Comparison of ENCODE assay signal across 1 cellular context in genomic region chr10:110815354-110816004, GRCh38.
TF ChIP-seq lines count a peak whose summit lies in the region.

No MANE protein-coding gene starts in this region.

TF ChIP-seq in H1, 55 proteins besides CTCF, POLR2A, EP300 and RAD21 (continued from another document):
- TF ChIP-seq SP2 (IDR thresholded peaks at IDR 0.05; ENCODE audit: low read length): no peak
- no peak for TF ChIP-seq CHD7 (IDR thresholded peaks at IDR 0.05; ENCODE audit: insufficient replicate concordance, low read length)
- no peak for TF ChIP-seq EZH2 (IDR thresholded peaks at IDR 0.05; ENCODE audit: low read depth, low read length, severe bottlenecking)
- TF ChIP-seq RXRA (IDR thresholded peaks at IDR 0.05; ENCODE audit: insufficient read depth, low read depth, low read length): no peak
- no peak for TF ChIP-seq ATF3 (IDR thresholded peaks at IDR 0.05; ENCODE audit: insufficient read depth, low read depth, low read length)
- no peak for TF ChIP-seq SP1 (IDR thresholded peaks at IDR 0.05; ENCODE audit: low read depth, low read length)
- TF ChIP-seq GTF2F1 (IDR thresholded peaks at IDR 0.05; ENCODE audit: borderline replicate concordance, low read depth, low read length): no peak
- TF ChIP-seq SRF (IDR thresholded peaks at IDR 0.05; ENCODE audit: low read depth, low read length): no peak
- no peak for TF ChIP-seq POLR2AphosphoS5 (IDR thresholded peaks at IDR 0.05; ENCODE audit: low read depth, low read length)
- no peak for TF ChIP-seq E2F6 (IDR thresholded peaks at IDR 0.05)
- TF ChIP-seq GABPA (IDR thresholded peaks at IDR 0.05; ENCODE audit: borderline replicate concordance, insufficient read depth, low read length): no peak
- TF ChIP-seq HDAC6 (IDR thresholded peaks at IDR 0.05; ENCODE audit: low read depth, low read length): no peak
- no peak for TF ChIP-seq KDM1A (IDR thresholded peaks at IDR 0.05; ENCODE audit: borderline replicate concordance, low read length)
